11 cellular contexts compared by ENCODE assay signal in the genomic region with DNA sequence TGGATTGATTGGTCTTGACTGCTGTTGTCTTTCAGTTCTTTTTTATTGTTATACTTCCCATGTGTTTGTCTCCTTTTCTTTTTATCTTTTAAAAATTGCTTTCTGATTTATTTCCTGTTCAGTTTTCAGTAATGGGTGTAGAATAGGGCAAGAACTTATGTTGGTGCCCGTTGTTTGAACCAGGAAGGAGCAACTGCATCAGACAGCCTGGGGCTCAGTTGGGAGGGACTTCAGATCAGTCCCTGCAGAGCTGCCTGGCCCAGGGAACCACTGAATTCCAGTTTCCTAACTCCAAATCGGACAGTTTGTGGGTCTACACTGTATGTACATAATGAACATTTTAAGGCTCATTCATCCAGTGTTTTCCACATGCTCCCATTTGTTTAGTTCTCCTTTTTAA.
DNase-seq lines count a peak whose midpoint lies in the region; ATAC-seq and TF ChIP-seq lines count a peak whose summit lies in the region.
"Had no signal": no experiment of that assay in that cellular context is flagged by ENCODE, and none has a peak within 500 bp of the region (broad histone marks: within the 10 kb centered on the region; RNA-seq: fewer than 3 reads in every experiment).

No MANE protein-coding gene starts in this region.

- no peaks in the 10 kb centered on the region for H3K27me3 ChIP-seq in effector memory CD4-positive, alpha-beta T cell (replicated peaks; ENCODE audit: control insufficient read depth, insufficient read depth, low read length, poor library complexity, severe bottlenecking)
- no peaks in the 10 kb centered on the region for H3K27me3 ChIP-seq in testis

- peak; percentile 74 for DNase-seq in activated CD4-positive, alpha-beta T cell treated with anti-CD3 and anti-CD28 coated beads, Interleukin-2, amount 10 ng/mL, durations not matched to agents 24 days and 14 days
- no peak for DNase-seq in activated CD4-positive, alpha-beta T cell treated with anti-CD3 and anti-CD28 coated beads for 48 hours
- DNase-seq in T follicular helper cell (ENCODE audit: low read depth): peak; percentile 26
- DNase-seq in effector memory CD4-positive, alpha-beta T cell: peak in 1 of 3 donors; percentile 29
- DNase-seq in renal cortical epithelial cell (ENCODE audit: low read depth): peak; percentile 78
- no peak for DNase-seq in testis
- DNase-seq in NCI-H446 treated with DMSO at 0.1 percent for 48 hours (lab: John Stamatoyannopoulos, UW): no peak
- DNase-seq: activated T-cell treated with anti-CD3 and anti-CD28 coated beads, Interleukin-2, amount 50 U/mL, for 48 hours; NCI-H526; stimulated activated CD4-positive, alpha-beta T cell treated with anti-CD3 and anti-CD28 coated beads, Interleukin-2, amount 100 ng/mL, for 24 hours had no signal

- peak overlapping the region; percentile 64 for H3K4me3 Mint-ChIP-seq in activated CD4-positive, alpha-beta T cell treated with anti-CD3 and anti-CD28 coated beads, Interleukin-2, amount 10 ng/mL, durations not matched to agents 24 days and 14 days

- peak overlapping the region; percentile 23 for H3K27ac ChIP-seq in effector memory CD4-positive, alpha-beta T cell (ENCODE audit: insufficient read depth, low read length, poor library complexity, severe bottlenecking)
- no peak overlapping the region for H3K27ac ChIP-seq in testis

- no peaks in the 10 kb centered on the region for H3K9me3 ChIP-seq in effector memory CD4-positive, alpha-beta T cell (ENCODE audit: control insufficient read depth, low read length)
- no peaks in the 10 kb centered on the region for H3K9me3 ChIP-seq in testis

- no peaks in the 10 kb centered on the region for H3K27me3 Mint-ChIP-seq in activated CD4-positive, alpha-beta T cell treated with anti-CD3 and anti-CD28 coated beads, Interleukin-2, amount 10 ng/mL, durations not matched to agents 24 days and 14 days

- TF ChIP-seq CTCF in testis (IDR thresholded peaks at IDR 0.05): no peak

- WGBS in testis, 2 donors: 60 to 66% methylated on average over 2 of the region's 2 CpGs

- peaks cover 68% of the 10 kb centered on the region for H3K4me1 Mint-ChIP-seq in activated CD4-positive, alpha-beta T cell treated with anti-CD3 and anti-CD28 coated beads, Interleukin-2, amount 10 ng/mL, durations not matched to agents 24 days and 14 days

- intact Hi-C loops in activated CD4-positive, alpha-beta T cell treated with anti-CD3 and anti-CD28 coated beads, Interleukin-2, amount 10 ng/mL, durations not matched to agents 24 days and 14 days (cut with micrococcal nuclease): loop anchor here (5.0 to 10.0 kb wide), 4 partner anchors 231 to 891 kb away; a partner anchor contains a TSS
- intact Hi-C loops in testis (cut with DNase I; ENCODE audit: low total_unique reads): no loop called here

- ATAC-seq in HG03159 (IDR thresholded peaks at IDR 0.05; ENCODE audit: unreplicated experiment): no peak

- peak overlapping the region; percentile 84 for H3K27ac Mint-ChIP-seq in activated CD4-positive, alpha-beta T cell treated with anti-CD3 and anti-CD28 coated beads, Interleukin-2, amount 10 ng/mL, durations not matched to agents 24 days and 14 days

- H3K36me3 ChIP-seq in effector memory CD4-positive, alpha-beta T cell (ENCODE audit: control insufficient read depth, insufficient read depth, low read length): no peaks in the 10 kb centered on the region
- no peaks in the 10 kb centered on the region for H3K36me3 ChIP-seq in testis (ENCODE audit: low read depth, missing control alignments)

- H3K4me3 ChIP-seq in effector memory CD4-positive, alpha-beta T cell (ENCODE audit: insufficient read depth, low read depth, low read length, poor library complexity, severe bottlenecking): no peak overlapping the region
- no peak overlapping the region for H3K4me3 ChIP-seq in testis

- peaks cover 50% of the 10 kb centered on the region for H3K4me1 ChIP-seq in effector memory CD4-positive, alpha-beta T cell (ENCODE audit: control insufficient read depth, insufficient read depth, low read length, poor library complexity, severe bottlenecking)
- H3K4me1 ChIP-seq in testis: peaks cover 30% of the 10 kb centered on the region

- H3K36me3 Mint-ChIP-seq in activated CD4-positive, alpha-beta T cell treated with anti-CD3 and anti-CD28 coated beads, Interleukin-2, amount 10 ng/mL, durations not matched to agents 24 days and 14 days (ENCODE audit: low read depth): peaks cover 10% of the 10 kb centered on the region

- no peak for TF ChIP-seq POLR2A in testis (IDR thresholded peaks at IDR 0.05)

- H3K9me3 Mint-ChIP-seq in activated CD4-positive, alpha-beta T cell treated with anti-CD3 and anti-CD28 coated beads, Interleukin-2, amount 10 ng/mL, durations not matched to agents 24 days and 14 days: no peaks in the 10 kb centered on the region

Comparison
In these comparisons a context has a peak if more than half of its experiments do, and no peak if none do; other contexts are left out.
1. DNase-seq: peak in activated CD4-positive, alpha-beta T cell treated with anti-CD3 and anti-CD28 coated beads, Interleukin-2, amount 10 ng/mL, durations not matched to agents 24 days and 14 days (single experiment), T follicular helper cell (single experiment) and renal cortical epithelial cell (single experiment); none in activated CD4-positive, alpha-beta T cell treated with anti-CD3 and anti-CD28 coated beads for 48 hours (single experiment), testis (single experiment) and NCI-H446 treated with DMSO at 0.1 percent for 48 hours (single experiment).